Comparison of ENCODE assay signal across 9 cellular contexts in the genomic region with DNA sequence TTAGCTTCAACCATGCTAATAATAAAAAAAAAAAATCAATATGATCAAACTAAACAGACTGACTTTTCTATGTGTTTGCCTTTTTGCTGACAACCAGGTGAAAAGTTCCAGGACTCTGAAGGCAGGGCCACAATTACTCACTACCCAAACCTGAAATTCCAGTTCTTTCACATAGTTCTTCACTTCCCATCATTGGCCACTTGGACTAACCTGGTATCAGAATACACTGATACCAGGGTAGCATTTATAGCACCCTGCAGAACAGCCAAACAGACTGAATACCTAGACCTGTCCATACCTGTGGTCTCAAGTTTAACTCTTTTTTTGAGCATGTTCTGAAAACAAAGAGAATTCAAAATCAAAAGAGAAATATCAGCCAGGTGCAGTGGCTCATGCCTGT. TPM values are rescaled to one million over a fixed set of nuclear protein-coding genes. Genes with fewer than 3 reads are reported as not detected.
DNase-seq lines count a peak whose midpoint lies in the region; ATAC-seq, FAIRE-seq and TF ChIP-seq lines count a peak whose summit lies in the region.
"Had no signal": no experiment of that assay in that cellular context is flagged by ENCODE, and none has a peak within 500 bp of the region (broad histone marks: within the 10 kb centered on the region; RNA-seq: fewer than 3 reads in every experiment).

No MANE protein-coding gene starts in this region.

- no peaks in the 10 kb centered on the region for H3K9me3 Mint-ChIP-seq in naive B cell

- H3K36me3 ChIP-seq in MM.1S (replicated peaks; ENCODE audit: insufficient read depth, low read length) (no peaks in the 10 kb centered on the region), K562 (ENCODE audit: control insufficient read depth, insufficient read depth, low read length) (peaks cover 31% of the 10 kb centered on the region; the same call in 2 of the 3 replicates)

- H3K79me2 ChIP-seq in MM.1S (ENCODE audit: low read length) (peaks cover 98% of the 10 kb centered on the region), K562 (ENCODE audit: control insufficient read depth, insufficient read depth, low read length) (peaks cover 99% of the 10 kb centered on the region)

- H3K9me2 ChIP-seq in MM.1S (replicated peaks; ENCODE audit: insufficient read depth, low read length), result no peaks in the 10 kb centered on the region

- TF ChIP-seq CTCF in MM.1S (IDR thresholded peaks at IDR 0.05; ENCODE audit: low read length) (no peak), K562 (IDR thresholded peaks at IDR 0.05 in 2 of 3, conservative IDR thresholded peaks at IDR 0.05 in 1 of 3; ENCODE audit: insufficient read depth in 2 of 3, low read depth in 1 of 3, low read length in 3 of 3) (no peak)

- DNase-seq in COR-L47 (lab: John Stamatoyannopoulos, UW), result peak; percentile 44
- DNase-seq in MM.1S, result no peak
- DNase-seq in K562 (ENCODE audit: extremely low read depth in 1 of 4, low spot score in 3 of 4), result no peak
- DNase-seq in naive B cell, result no peak
- DNase-seq in NCI-H524 treated with DMSO at 0.1 percent for 48 hours (lab: John Stamatoyannopoulos, UW), result no peak

- peaks cover 3% of the 10 kb centered on the region in 2 donors for H3K36me3 Mint-ChIP-seq in naive B cell

- H3K27me3 ChIP-seq in MM.1S (replicated peaks; ENCODE audit: insufficient read depth, low read length) (no peaks in the 10 kb centered on the region), K562 (ENCODE audit: control insufficient read depth in 2 of 2, insufficient read depth in 2 of 2, low read length in 2 of 2) (no peaks in the 10 kb centered on the region)

- peaks cover 29% of the 10 kb centered on the region for H3K4me1 ChIP-seq in MM.1S (ENCODE audit: low read length)
- H3K4me1 ChIP-seq in K562 (replicated peaks in 1 of 2; ENCODE audit: control insufficient read depth in 2 of 2, insufficient read depth in 2 of 2, low read length in 2 of 2), result peaks cover 0 to 17% of the 10 kb centered on the region in 2 experiments; a peak in 3 of 5 replicates

- TF ChIP-seq RAD21 in K562 (CRISPR knock-in tag; conservative IDR thresholded peaks at IDR 0.05 in 1 of 2, IDR thresholded peaks at IDR 0.05 in 1 of 2), result no peak

- POLR2A ChIA-PET in K562 (lab: Yijun Ruan, JAX), result no interaction called here

- CTCF ChIA-PET in K562 (lab: Yijun Ruan, JAX; ENCODE audit: low intra/inter-chr PET ratio), result no interaction called here

- TF ChIP-seq EP300 in K562 (IDR thresholded peaks at IDR 0.05; ENCODE audit: low read length), result no peak

- H3K9me3 ChIP-seq in MM.1S (replicated peaks; ENCODE audit: insufficient read depth, low read length) (no peaks in the 10 kb centered on the region), K562 (replicated peaks; ENCODE audit: control insufficient read depth, insufficient read depth, low read depth, low read length) (no peaks in the 10 kb centered on the region)

- in situ Hi-C loops in K562 (cut with MboI), result no loop called here

- no peak for FAIRE-seq in K562 (lab: Jason Lieb, UNC)

- no peaks in the 10 kb centered on the region for H3K27me3 Mint-ChIP-seq in naive B cell

- H3K9me1 ChIP-seq in K562 (ENCODE audit: control insufficient read depth, insufficient read depth, low read length), result no peaks in the 10 kb centered on the region

- H3K27ac ChIP-seq in MM.1S (ENCODE audit: low read length) (peak overlapping the region; percentile 62; the same call in 1 of the 2 replicates), K562 (ENCODE audit: extremely low read depth, low read depth, low read length) (no peak overlapping the region)
- H3K27ac ChIP-seq: SK-N-MC had no signal

- peaks cover 32% of the 10 kb centered on the region for H3F3A ChIP-seq in MM.1S (ENCODE audit: insufficient read depth, low read length)

- intact Hi-C loops in K562 (cut with micrococcal nuclease), result no loop called here

- no peak for TF ChIP-seq POLR2A in K562 (conservative IDR thresholded peaks at IDR 0.05)

- BruUV-seq in K562 (replicated peaks; lab: Mats Ljungman, UMichigan), result no TSS peak

- H3K4me2 ChIP-seq in MM.1S (ENCODE audit: low read depth, low read length), result peak overlapping the region; percentile 86; the same call in 1 of the 2 replicates
- no peak overlapping the region for H3K4me2 ChIP-seq in K562 (ENCODE audit: insufficient read depth, low read length)

- H3K4me3 ChIP-seq in MM.1S (ENCODE audit: low read length) (no peak overlapping the region), K562 (no peak overlapping the region)
- H3K4me3 ChIP-seq: SK-N-MC had no signal

- H3K4me3 Mint-ChIP-seq in naive B cell, result peak overlapping the region in 5 of 8 donors; percentile 9 to 71 (median 27)

- H2AFZ ChIP-seq in MM.1S (ENCODE audit: low read length) (no peak overlapping the region), K562 (ENCODE audit: low read depth, low read length) (no peak overlapping the region)

- H3K9ac ChIP-seq in MM.1S (ENCODE audit: low read length) (no peak overlapping the region), K562 (ENCODE audit: insufficient read depth in 1 of 2, low read depth in 2 of 2, low read length in 2 of 2) (no peak overlapping the region)

- H4K20me1 ChIP-seq in MM.1S (ENCODE audit: insufficient read depth, low read length), result no peaks in the 10 kb centered on the region
- no peaks in the 10 kb centered on the region; the same call in 1 of the 2 replicates for H4K20me1 ChIP-seq in K562 (replicated peaks; ENCODE audit: control insufficient read depth, insufficient read depth, low read length)

- H3K27ac Mint-ChIP-seq in naive B cell, result peak overlapping the region in 5 of 6 donors; percentile 61 to 89 (median 70)

- peak; percentile 11; the same call in 2 of the 3 replicates for ATAC-seq in K562
- ATAC-seq in naive B cell (ENCODE audit: low read depth in 2 of 2), result peak in 1 of 2 donors; percentile 30
- no peak for ATAC-seq in GM18870 (IDR thresholded peaks at IDR 0.05; ENCODE audit: unreplicated experiment)
- no peak for ATAC-seq in GM21423 (IDR thresholded peaks at IDR 0.05; ENCODE audit: unreplicated experiment)
- ATAC-seq in GM18909 (IDR thresholded peaks at IDR 0.05; ENCODE audit: poor library complexity, unreplicated experiment), result no peak

- H3K4me1 Mint-ChIP-seq in naive B cell, result peaks cover 40 to 82% (median 57%) of the 10 kb centered on the region in 3 donors

TF ChIP-seq in K562, 482 proteins besides CTCF, POLR2A, EP300 and RAD21 (continues in another document):
- TF ChIP-seq, protein P1, sequence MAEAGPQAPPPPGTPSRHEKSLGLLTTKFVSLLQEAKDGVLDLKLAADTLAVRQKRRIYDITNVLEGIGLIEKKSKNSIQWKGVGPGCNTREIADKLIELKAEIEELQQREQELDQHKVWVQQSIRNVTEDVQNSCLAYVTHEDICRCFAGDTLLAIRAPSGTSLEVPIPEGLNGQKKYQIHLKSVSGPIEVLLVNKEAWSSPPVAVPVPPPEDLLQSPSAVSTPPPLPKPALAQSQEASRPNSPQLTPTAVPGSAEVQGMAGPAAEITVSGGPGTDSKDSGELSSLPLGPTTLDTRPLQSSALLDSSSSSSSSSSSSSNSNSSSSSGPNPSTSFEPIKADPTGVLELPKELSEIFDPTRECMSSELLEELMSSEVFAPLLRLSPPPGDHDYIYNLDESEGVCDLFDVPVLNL (CRISPR knock-in tag; IDR thresholded peaks at IDR 0.05; ENCODE audit: low read depth), result no peak
- TF ChIP-seq, protein P2, sequence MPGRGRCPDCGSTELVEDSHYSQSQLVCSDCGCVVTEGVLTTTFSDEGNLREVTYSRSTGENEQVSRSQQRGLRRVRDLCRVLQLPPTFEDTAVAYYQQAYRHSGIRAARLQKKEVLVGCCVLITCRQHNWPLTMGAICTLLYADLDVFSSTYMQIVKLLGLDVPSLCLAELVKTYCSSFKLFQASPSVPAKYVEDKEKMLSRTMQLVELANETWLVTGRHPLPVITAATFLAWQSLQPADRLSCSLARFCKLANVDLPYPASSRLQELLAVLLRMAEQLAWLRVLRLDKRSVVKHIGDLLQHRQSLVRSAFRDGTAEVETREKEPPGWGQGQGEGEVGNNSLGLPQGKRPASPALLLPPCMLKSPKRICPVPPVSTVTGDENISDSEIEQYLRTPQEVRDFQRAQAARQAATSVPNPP (IDR thresholded peaks at IDR 0.05; ENCODE audit: borderline replicate concordance, insufficient read depth, insufficient read length), result no peak
- TF ChIP-seq ZZZ3 (IDR thresholded peaks at IDR 0.05), result no peak
- TF ChIP-seq, protein P3, sequence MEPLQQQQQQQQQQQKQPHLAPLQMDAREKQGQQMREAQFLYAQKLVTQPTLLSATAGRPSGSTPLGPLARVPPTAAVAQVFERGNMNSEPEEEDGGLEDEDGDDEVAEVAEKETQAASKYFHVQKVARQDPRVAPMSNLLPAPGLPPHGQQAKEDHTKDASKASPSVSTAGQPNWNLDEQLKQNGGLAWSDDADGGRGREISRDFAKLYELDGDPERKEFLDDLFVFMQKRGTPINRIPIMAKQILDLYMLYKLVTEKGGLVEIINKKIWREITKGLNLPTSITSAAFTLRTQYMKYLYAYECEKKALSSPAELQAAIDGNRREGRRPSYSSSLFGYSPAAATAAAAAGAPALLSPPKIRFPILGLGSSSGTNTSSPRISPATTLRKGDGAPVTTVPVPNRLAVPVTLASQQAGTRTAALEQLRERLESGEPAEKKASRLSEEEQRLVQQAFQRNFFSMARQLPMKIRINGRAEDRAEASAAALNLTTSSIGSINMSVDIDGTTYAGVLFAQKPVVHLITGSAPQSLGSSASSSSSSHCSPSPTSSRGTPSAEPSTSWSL (CRISPR knock-in tag; IDR thresholded peaks at IDR 0.05; ENCODE audit: borderline replicate concordance), result no peak
- no peak for TF ChIP-seq FOXK2 (conservative IDR thresholded peaks at IDR 0.05 in 1 of 2, IDR thresholded peaks at IDR 0.05 in 1 of 2; ENCODE audit: low read depth in 2 of 2)
- TF ChIP-seq HDAC1 (IDR thresholded peaks at IDR 0.05), result no peak

RNA-seq across cellular contexts. Expression of a gene that starts 25.1 kb away (rescaled TPM):
- 23.9 and 37.6 TPM in 2 replicates for total RNA-seq in K562 (2011; cell fraction: chromatin; rRNA removed; ENCODE audit: low replicate concordance)
- total RNA-seq in K562 (2011; cell fraction: nucleolus; rRNA removed), result 21.8 and 23.3 TPM in 2 replicates
- 22.6 and 28.2 TPM in 2 replicates for total RNA-seq in K562 (2011; cell fraction: nucleoplasm; rRNA removed)
- total RNA-seq in K562 (2014; rRNA removed), result 25.3 and 27.6 TPM in 2 replicates
- 33.4 and 42.4 TPM in 2 replicates for total RNA-seq in K562 (2014; rRNA removed; fragmentation: Illumina TruSeq; extraction: Trizol)
- total RNA-seq in K562 (2015; rRNA removed; fragmentation: Illumina TruSeq; extraction: Trizol), result 27.6 and 30.4 TPM in 2 replicates
- 37.5 and 46.6 TPM in 2 replicates for total RNA-seq in K562 (2021)
- polyA plus RNA-seq in K562 (2011; rRNA removed), result 35.2 and 35.5 TPM in 2 replicates
- 21.9 and 24.0 TPM in 2 replicates for polyA plus RNA-seq in K562 (2011; cell fraction: cytosol; rRNA removed)
- polyA plus RNA-seq in K562 (2011; cell fraction: nucleus; rRNA removed), result 18.7 and 20.7 TPM in 2 replicates
- 32.5 and 37.9 TPM in 2 replicates for polyA plus RNA-seq in K562 (2012)
- polyA plus RNA-seq in K562 (2014; fragmentation: Illumina TruSeq; extraction: Trizol), result 51.2 and 54.4 TPM in 2 replicates
- polyA plus RNA-seq in K562 (2014; fragmentation: Nextera tagmentation; extraction: Ambion mirVana), result 10 to 100 TPM; 30.4 to 36.8 TPM
- 24.7 and 27.6 TPM in 2 replicates for polyA plus RNA-seq in K562 (2014; rRNA removed)
- 52.2 and 62.7 TPM in 2 replicates for polyA minus RNA-seq in K562 (2011; rRNA and poly(A)+ RNA removed)
- 18.8 and 29.8 TPM in 2 replicates for polyA minus RNA-seq in K562 (2011; cell fraction: cytosol; rRNA and poly(A)+ RNA removed)
- 23.0 and 28.3 TPM in 2 replicates for polyA minus RNA-seq in K562 (2011; cell fraction: nucleus; rRNA and poly(A)+ RNA removed)
- polyA plus RNA-seq in naive B cell (ENCODE audit: low read depth in 6 of 6), result 100 to 1,000 TPM; 127 to 183 (median 144) TPM
